22 cellular contexts compared by ENCODE assay signal in the genomic region with DNA sequence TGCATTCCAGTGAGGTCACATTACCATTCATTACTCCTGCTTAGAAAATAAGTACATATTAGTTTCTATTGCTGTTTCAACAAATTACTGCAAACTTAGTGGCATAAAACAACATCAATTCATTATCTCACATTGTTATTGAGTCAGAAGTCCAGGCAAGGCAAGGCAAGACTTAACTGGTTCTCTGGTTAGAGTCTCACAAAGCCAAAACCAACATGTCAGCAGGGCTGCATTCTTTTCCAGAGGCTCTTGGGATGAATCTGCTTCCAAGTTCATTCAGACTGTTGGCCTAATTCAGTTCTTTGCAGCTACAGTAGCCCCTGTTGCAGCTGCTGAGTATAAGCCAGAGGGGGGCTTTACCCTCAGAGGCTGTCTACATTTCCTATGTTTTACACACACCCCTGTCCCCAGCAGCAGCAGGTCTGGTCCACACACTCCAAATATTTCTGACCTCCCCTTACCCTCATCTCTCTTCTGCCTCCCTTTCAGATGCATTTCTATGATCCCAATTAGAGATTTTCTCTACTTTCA.
A peak's percentile ranks its signal among the peaks of the same experiment; 100 is the strongest.
DNase-seq lines count a peak whose midpoint lies in the region; ATAC-seq and TF ChIP-seq lines count a peak whose summit lies in the region.
"Had no signal": no experiment of that assay in that cellular context is flagged by ENCODE, and none has a peak within 500 bp of the region (broad histone marks: within the 10 kb centered on the region; RNA-seq: fewer than 3 reads in every experiment).

No MANE protein-coding gene starts in this region.

- no peaks in the 10 kb centered on the region for H3K36me3 ChIP-seq in brain microvascular endothelial cell (replicated peaks)

- H3K27me3 ChIP-seq in brain microvascular endothelial cell (replicated peaks) (no peaks in the 10 kb centered on the region), foreskin keratinocyte (no peaks in the 10 kb centered on the region)

- intact Hi-C loops in sciatic nerve (cut with DNase I) = no loop called here

- DNase-seq in M059J (ENCODE audit: low read depth) (peak; percentile 48), brain microvascular endothelial cell (peak; percentile 50), foreskin keratinocyte (peak; percentile 84 to 91), sciatic nerve (ENCODE audit: low spot score) (no peak), NCI-H446 treated with DMSO at 0.1 percent for 48 hours (lab: John Stamatoyannopoulos, UW) (no peak), SK-N-DZ (ENCODE audit: low spot score) (no peak)
- DNase-seq: activated CD4-positive, alpha-beta T cell treated with anti-CD3 and anti-CD28 coated beads for 36 hours; activated naive CD4-positive, alpha-beta T cell treated with Interleukin-2 at 50 U/mL for 16 hours; activated T-cell treated with anti-CD3 and anti-CD28 coated beads, Interleukin-2, amount 50 U/mL, for 48 hours; Calu3; effector memory CD8-positive, alpha-beta T cell; H9; head of caudate nucleus; KBM-7; left colon; NCI-H1694; posterior cingulate gyrus; T-cell had no signal

- TF ChIP-seq CTCF in brain microvascular endothelial cell (IDR thresholded peaks at IDR 0.05; ENCODE audit: low read depth, low read length, missing control alignments) (no peak), foreskin keratinocyte (conservative IDR thresholded peaks at IDR 0.05) (no peak)

- peaks cover 19% of the 10 kb centered on the region for H3K4me1 ChIP-seq in foreskin keratinocyte

- in situ Hi-C loops in brain microvascular endothelial cell (cut with HindIII; ENCODE audit: low pct_ligation_motif_present, low sequenced_read_pairs) = no loop called here

- ATAC-seq in foreskin keratinocyte = peak; percentile 93
- peak; percentile 79 for ATAC-seq in sciatic nerve
- no peak for ATAC-seq in HG03196 (IDR thresholded peaks at IDR 0.05; ENCODE audit: unreplicated experiment)
- ATAC-seq: activated CD4-positive, alpha-beta T cell treated with anti-CD3 and anti-CD28 coated beads for 36 hours; effector memory CD8-positive, alpha-beta T cell; left colon; natural killer cell treated with Interleukin-12 subunit alpha and Interleukin-12 subunit beta and Interleukin-15 and Interleukin-18, amount 100 ng/mL, for 72 hours; Right ventricle myocardium inferior; T-cell had no signal

- no peak overlapping the region for H3K4me3 ChIP-seq in brain microvascular endothelial cell (ENCODE audit: low read depth, low read length)

- H3K27ac ChIP-seq in brain microvascular endothelial cell (peak overlapping the region; percentile 45), foreskin keratinocyte (no peak overlapping the region)
- H3K27ac ChIP-seq: C4-2B had no signal

Comparison
In these comparisons a context has a peak if more than half of its experiments do, and no peak if none do; other contexts are left out.
1. DNase-seq: peak in M059J (single experiment), brain microvascular endothelial cell (single experiment) and foreskin keratinocyte (2 of 2); none in sciatic nerve (single experiment), NCI-H446 treated with DMSO at 0.1 percent for 48 hours (single experiment) and SK-N-DZ (single experiment).